ENCODE assay signal across 8 cellular contexts in the genomic region with DNA sequence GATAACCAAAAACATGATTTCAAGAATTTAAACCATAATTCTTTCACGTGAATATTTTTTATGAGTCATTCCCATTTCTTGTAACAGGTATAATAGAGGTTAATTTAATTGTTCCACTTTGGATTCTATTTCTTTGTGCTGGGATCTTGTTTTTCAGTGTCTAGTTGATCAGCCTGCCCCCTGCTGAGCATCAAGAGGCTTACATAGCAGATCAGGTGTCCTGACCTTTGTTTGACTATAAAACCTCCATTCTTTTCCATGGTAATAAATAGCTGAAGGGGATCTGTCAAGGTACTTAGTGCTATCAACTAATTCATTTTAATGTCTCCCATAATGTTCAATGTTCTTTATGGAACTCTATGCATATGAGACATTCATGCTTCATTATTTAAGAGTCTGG. TPM values are rescaled to one million over a fixed set of nuclear protein-coding genes. Genes with fewer than 3 reads are reported as not detected.
A peak's percentile ranks its signal among the peaks of the same experiment; 100 is the strongest.
DNase-seq lines count a peak whose midpoint lies in the region; TF ChIP-seq lines count a peak whose summit lies in the region.

No MANE protein-coding gene starts in this region.

- peaks cover 11% of the 10 kb centered on the region for H3K4me1 Mint-ChIP-seq in neural progenitor cell

- no peaks in the 10 kb centered on the region for H3K27me3 ChIP-seq in neural progenitor cell

- H3K79me2 ChIP-seq in neural progenitor cell (ENCODE audit: low read depth), result no peaks in the 10 kb centered on the region

- H3K9ac ChIP-seq in neural progenitor cell, result no peak overlapping the region

- H3F3A ChIP-seq in neural progenitor cell (ENCODE audit: low read depth), result peaks cover 30% of the 10 kb centered on the region

- H3K36me3 Mint-ChIP-seq in neural progenitor cell, result no peaks in the 10 kb centered on the region

- H3K4me1 ChIP-seq in neural progenitor cell, result peaks cover 47% of the 10 kb centered on the region

- no peaks in the 10 kb centered on the region for H3K27me3 Mint-ChIP-seq in neural progenitor cell (ENCODE audit: insufficient read depth, low read depth)

- peak overlapping the region; percentile 1 for H3K4me2 ChIP-seq in neural progenitor cell

- TF ChIP-seq CTCF in cardiac fibroblast (IDR thresholded peaks at IDR 0.05; ENCODE audit: low read depth, low read length), result peak; percentile 48
- TF ChIP-seq CTCF in neural progenitor cell (IDR thresholded peaks at IDR 0.05), result peak; percentile 32

- DNase-seq in NCI-H82 (lab: John Stamatoyannopoulos, UW), result peak; percentile 55
- DNase-seq in NCI-H82 treated with DMSO at 0.1 percent for 48 hours (lab: John Stamatoyannopoulos, UW; ENCODE audit: unreplicated experiment), result no peak
- peak; percentile 92 for DNase-seq in NCI-H146 treated with DMSO at 0.1 percent for 48 hours (lab: John Stamatoyannopoulos, UW; ENCODE audit: unreplicated experiment)
- peak; percentile 48 to 55 for DNase-seq in cardiac fibroblast (ENCODE audit: low read depth in 2 of 2)
- peak; percentile 83 for DNase-seq in neural progenitor cell (ENCODE audit: low spot score)
- no peak for DNase-seq in stimulated activated CD4-positive, alpha-beta T cell treated with anti-CD3 and anti-CD28 coated beads, Interleukin-4, amount 100 ng/mL, for 24 hours
- no peak for DNase-seq in amygdala (lab: John Stamatoyannopoulos, UW)
- no peak for DNase-seq in NCI-H1694 treated with DMSO at 0.1 percent for 48 hours (lab: John Stamatoyannopoulos, UW)

- no peaks in the 10 kb centered on the region for H3K9me3 Mint-ChIP-seq in neural progenitor cell

- no peak overlapping the region for H3K27ac Mint-ChIP-seq in neural progenitor cell

- H3K36me3 ChIP-seq in neural progenitor cell, result no peaks in the 10 kb centered on the region

- no peaks in the 10 kb centered on the region for H4K20me1 ChIP-seq in neural progenitor cell (ENCODE audit: low read depth)

- H3K9me3 ChIP-seq in neural progenitor cell (ENCODE audit: low read depth), result no peaks in the 10 kb centered on the region

- H2AFZ ChIP-seq in neural progenitor cell (replicated peaks), result no peak overlapping the region

- H3K27ac ChIP-seq in neural progenitor cell, result no peak overlapping the region

- H3K4me3 Mint-ChIP-seq in neural progenitor cell, result no peak overlapping the region

- H3K4me3 ChIP-seq in cardiac fibroblast (replicated peaks in 1 of 2; ENCODE audit: low read depth in 2 of 2, low read length in 2 of 2), result no peak overlapping the region
- no peak overlapping the region for H3K4me3 ChIP-seq in neural progenitor cell

RNA-seq across cellular contexts. Expression of a gene that starts 4.9 kb away (rescaled TPM):
- 1.5 and 2.3 TPM in 2 replicates for total RNA-seq in neural progenitor cell (ENCODE audit: low replicate concordance)

RNA-seq across cellular contexts. Expression of a gene that starts 41.2 kb away (rescaled TPM):
- total RNA-seq in neural progenitor cell (ENCODE audit: low replicate concordance), result 15.5 and 18.2 TPM in 2 replicates

Comparison
In these comparisons a context has a peak if more than half of its experiments do, and no peak if none do; other contexts are left out.
1. DNase-seq: peak in NCI-H82 (single experiment), NCI-H146 treated with DMSO at 0.1 percent for 48 hours (single experiment), cardiac fibroblast (2 of 2) and neural progenitor cell (single experiment); none in NCI-H82 treated with DMSO at 0.1 percent for 48 hours (single experiment), stimulated activated CD4-positive, alpha-beta T cell treated with anti-CD3 and anti-CD28 coated beads, Interleukin-4, amount 100 ng/mL, for 24 hours (single experiment), amygdala (0 of 56) and NCI-H1694 treated with DMSO at 0.1 percent for 48 hours (single experiment).